ENCODE assay signal across 8 cellular contexts in genomic region chr1:145885738-145886287, GRCh38. TPM values are rescaled to one million over a fixed set of nuclear protein-coding genes. Genes with fewer than 3 reads are reported as not detected.
DNase-seq lines count a peak whose midpoint lies in the region; ATAC-seq and TF ChIP-seq lines count a peak whose summit lies in the region.

ANKRD35 (minus strand) TSS chr1:145885866; CDS start chr1:145885758, 108 bp downstream.

- peak within 1 kb of the TSS; percentile 90 for H2AFZ ChIP-seq in PC-3 (ENCODE audit: low read length)

- peak within 1 kb of the TSS; percentile 74 to 93 (median 88) for H3K4me3 Mint-ChIP-seq in IgD-negative memory B cell
- peak within 1 kb of the TSS; percentile 79 to 83 for H3K4me3 Mint-ChIP-seq in activated T-cell treated with anti-CD3 and anti-CD28 coated beads, Interleukin-2, amount 50 U/mL, for 72 hours
- peak within 1 kb of the TSS; percentile 70 to 93 (median 86) for H3K4me3 Mint-ChIP-seq in naive B cell

- no peaks in the 10 kb centered on the region for H3K9me3 ChIP-seq in PC-3 (ENCODE audit: low read length)

- TF ChIP-seq CTCF in PC-3 (conservative IDR thresholded peaks at IDR 0.05; ENCODE audit: low read depth, low read length), result no peak

- peak within 1 kb of the TSS; percentile 75 for H3K4me3 ChIP-seq in PC-3 (ENCODE audit: low read length)

- peaks cover 4% of the 10 kb centered on the region for H3F3A ChIP-seq in PC-3 (ENCODE audit: low read length, unreplicated experiment)

- H3K4me1 ChIP-seq in PC-3 (ENCODE audit: insufficient read depth, low read length), result peaks cover 31% of the 10 kb centered on the region

- peak within 1 kb of the TSS; percentile 96 for H3K4me2 ChIP-seq in PC-3 (ENCODE audit: low read length)

- DNase-seq in DMS114 treated with DMSO at 0.1 percent for 48 hours (lab: John Stamatoyannopoulos, UW; ENCODE audit: unreplicated experiment) (peak; percentile 86), PC-3 (peak; percentile 84), fibroblast of gingiva (ENCODE audit: low read depth) (peak; percentile 37), naive B cell (peak; percentile 87)
- peak; percentile 91 to 95 for DNase-seq in activated T-cell treated with anti-CD3 and anti-CD28 coated beads, Interleukin-2, amount 50 U/mL, for 72 hours
- DNase-seq in stimulated activated CD8-positive, alpha-beta memory T cell treated with anti-CD3 and anti-CD28 coated beads, Interleukin-7, amount 100 ng/mL, for 24 hours (ENCODE audit: low read depth), result peak; percentile 80

- no TSS peak for BruUV-seq in PC-3 (replicated peaks; lab: Mats Ljungman, UMichigan)

- peak within 1 kb of the TSS in 1 of 3 donors; percentile 36 for H3K27ac Mint-ChIP-seq in IgD-negative memory B cell
- no peak within 1 kb of the TSS for H3K27ac Mint-ChIP-seq in activated T-cell treated with anti-CD3 and anti-CD28 coated beads, Interleukin-2, amount 50 U/mL, for 72 hours
- peak within 1 kb of the TSS in 2 of 6 donors; percentile 47 to 67 for H3K27ac Mint-ChIP-seq in naive B cell

- CTCF ChIA-PET in PC-3 (lab: Charles Lee), result interaction anchor here (0.6 kb wide), 1 partner anchor 22 kb away, joined by 6 read pairs; no protein-coding TSS in a partner anchor

- no peaks in the 10 kb centered on the region for H3K79me2 ChIP-seq in PC-3 (ENCODE audit: low read length)

- H3K27ac ChIP-seq in PC-3 (ENCODE audit: low read length), result no peak within 1 kb of the TSS

- POLR2A ChIA-PET in PC-3 (lab: Charles Lee; ENCODE audit: unreplicated experiment), result interaction anchor here (0.6 kb wide), 1 partner anchor 41 kb away, joined by 3 read pairs; no protein-coding TSS in a partner anchor

- H3K27me3 ChIP-seq in PC-3 (ENCODE audit: low read length), result no peaks in the 10 kb centered on the region

- ATAC-seq in GM21723 (IDR thresholded peaks at IDR 0.05; ENCODE audit: unreplicated experiment) (peak; percentile 99), PC-3 (peak; percentile 99), naive B cell (ENCODE audit: low read depth in 2 of 2) (peak; percentile 98 to 99)
- ATAC-seq in activated T-cell treated with anti-CD3 and anti-CD28 coated beads, Interleukin-2, amount 50 U/mL, for 72 hours (replicated peaks in 1 of 2), result peak; percentile 100

- H3K4me1 Mint-ChIP-seq in IgD-negative memory B cell (peaks cover 0 to 12% (median 10%) of the 10 kb centered on the region in 3 donors), naive B cell (peaks cover 15 to 23% (median 18%) of the 10 kb centered on the region in 3 donors)
- H3K4me1 Mint-ChIP-seq in activated T-cell treated with anti-CD3 and anti-CD28 coated beads, Interleukin-2, amount 50 U/mL, for 72 hours (ENCODE audit: low read depth), result peaks cover 17% of the 10 kb centered on the region

- H3K9me3 Mint-ChIP-seq in IgD-negative memory B cell (no peaks in the 10 kb centered on the region), naive B cell (no peaks in the 10 kb centered on the region)
- no peaks in the 10 kb centered on the region for H3K9me3 Mint-ChIP-seq in activated T-cell treated with anti-CD3 and anti-CD28 coated beads, Interleukin-2, amount 50 U/mL, for 72 hours

- no peaks in the 10 kb centered on the region for H3K36me3 ChIP-seq in PC-3 (ENCODE audit: low read depth, low read length)

- no peak within 1 kb of the TSS for H3K9ac ChIP-seq in PC-3 (ENCODE audit: low read length)

- H4K20me1 ChIP-seq in PC-3 (ENCODE audit: low read length), result no peaks in the 10 kb centered on the region

- H3K27me3 Mint-ChIP-seq in IgD-negative memory B cell (peaks cover 7% of the 10 kb centered on the region), naive B cell (peaks cover 6 to 22% (median 20%) of the 10 kb centered on the region in 3 donors)
- peaks cover 31% of the 10 kb centered on the region for H3K27me3 Mint-ChIP-seq in activated T-cell treated with anti-CD3 and anti-CD28 coated beads, Interleukin-2, amount 50 U/mL, for 72 hours (ENCODE audit: low read depth)

- intact Hi-C loops in PC-3 (cut with micrococcal nuclease), result no loop called here

- H3K36me3 Mint-ChIP-seq in IgD-negative memory B cell (no peaks in the 10 kb centered on the region), naive B cell (no peaks in the 10 kb centered on the region)
- H3K36me3 Mint-ChIP-seq in activated T-cell treated with anti-CD3 and anti-CD28 coated beads, Interleukin-2, amount 50 U/mL, for 72 hours (ENCODE audit: insufficient read depth in 2 of 2), result no peaks in the 10 kb centered on the region

- H3K9me2 ChIP-seq in PC-3 (replicated peaks; ENCODE audit: low read length), result no peaks in the 10 kb centered on the region

RNA-seq across cellular contexts. Expression of gene ANKRD35, which starts in this region (rescaled TPM):
- polyA plus RNA-seq in IgD-negative memory B cell, result not detected
- 0.07 and 0.40 TPM in 2 replicates for total RNA-seq in PC-3 (2014; rRNA removed)
- total RNA-seq in activated T-cell treated with anti-CD3 and anti-CD28 coated beads, Interleukin-2, amount 50 U/mL, for 72 hours, result under 1 TPM; 0.39 to 0.41 TPM
- not detected for polyA plus RNA-seq in naive B cell (ENCODE audit: low read depth in 6 of 6)

Comparison
In these comparisons a context has a peak if more than half of its experiments do, and no peak if none do; other contexts are left out.
1. Peak in DNase-seq, ATAC-seq, H3K4me3 ChIP-seq and H3K4me2 ChIP-seq in PC-3; RNA of the gene not detected or under 1 TPM.
2. Peak in DNase-seq and ATAC-seq in activated T-cell treated with anti-CD3 and anti-CD28 coated beads, Interleukin-2, amount 50 U/mL, for 72 hours; RNA of the gene not detected or under 1 TPM.
3. Peak in DNase-seq and ATAC-seq in naive B cell; RNA of the gene not detected or under 1 TPM.
4. DNase-seq: peak in every context shown above with its lines; median percentile 93 in activated T-cell treated with anti-CD3 and anti-CD28 coated beads, Interleukin-2, amount 50 U/mL, for 72 hours; 87 in naive B cell; 86 in DMS114 treated with DMSO at 0.1 percent for 48 hours; 84 in PC-3; 80 in stimulated activated CD8-positive, alpha-beta memory T cell treated with anti-CD3 and anti-CD28 coated beads, Interleukin-7, amount 100 ng/mL, for 24 hours; 37 in fibroblast of gingiva.